In the genomic region with DNA sequence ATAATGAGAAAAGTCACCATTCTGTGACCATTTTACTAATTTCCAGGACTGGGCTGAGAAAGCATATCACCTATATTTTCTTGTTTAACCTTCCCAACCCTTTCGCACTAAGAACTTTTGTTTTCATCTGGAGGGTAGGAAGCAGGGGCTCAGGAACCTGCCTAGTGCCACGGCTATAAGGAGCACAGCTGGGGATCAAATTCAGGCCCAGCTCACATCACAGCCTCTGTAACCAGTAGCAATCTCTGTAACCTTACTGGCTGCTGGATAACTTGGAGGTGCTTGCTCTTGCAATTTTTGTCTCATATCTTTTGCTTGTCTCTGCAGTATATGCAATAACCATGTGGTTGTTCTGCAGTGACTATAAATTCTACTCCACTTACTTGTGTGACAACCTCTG, we compare ENCODE assay signal across 2 cellular contexts.
TF ChIP-seq lines count a peak whose summit lies in the region.

No MANE protein-coding gene starts in this region.

TF ChIP-seq in GM23338, 12 proteins besides CTCF, POLR2A, EP300 and RAD21 (continued from another document):
- TF ChIP-seq, protein P1, sequence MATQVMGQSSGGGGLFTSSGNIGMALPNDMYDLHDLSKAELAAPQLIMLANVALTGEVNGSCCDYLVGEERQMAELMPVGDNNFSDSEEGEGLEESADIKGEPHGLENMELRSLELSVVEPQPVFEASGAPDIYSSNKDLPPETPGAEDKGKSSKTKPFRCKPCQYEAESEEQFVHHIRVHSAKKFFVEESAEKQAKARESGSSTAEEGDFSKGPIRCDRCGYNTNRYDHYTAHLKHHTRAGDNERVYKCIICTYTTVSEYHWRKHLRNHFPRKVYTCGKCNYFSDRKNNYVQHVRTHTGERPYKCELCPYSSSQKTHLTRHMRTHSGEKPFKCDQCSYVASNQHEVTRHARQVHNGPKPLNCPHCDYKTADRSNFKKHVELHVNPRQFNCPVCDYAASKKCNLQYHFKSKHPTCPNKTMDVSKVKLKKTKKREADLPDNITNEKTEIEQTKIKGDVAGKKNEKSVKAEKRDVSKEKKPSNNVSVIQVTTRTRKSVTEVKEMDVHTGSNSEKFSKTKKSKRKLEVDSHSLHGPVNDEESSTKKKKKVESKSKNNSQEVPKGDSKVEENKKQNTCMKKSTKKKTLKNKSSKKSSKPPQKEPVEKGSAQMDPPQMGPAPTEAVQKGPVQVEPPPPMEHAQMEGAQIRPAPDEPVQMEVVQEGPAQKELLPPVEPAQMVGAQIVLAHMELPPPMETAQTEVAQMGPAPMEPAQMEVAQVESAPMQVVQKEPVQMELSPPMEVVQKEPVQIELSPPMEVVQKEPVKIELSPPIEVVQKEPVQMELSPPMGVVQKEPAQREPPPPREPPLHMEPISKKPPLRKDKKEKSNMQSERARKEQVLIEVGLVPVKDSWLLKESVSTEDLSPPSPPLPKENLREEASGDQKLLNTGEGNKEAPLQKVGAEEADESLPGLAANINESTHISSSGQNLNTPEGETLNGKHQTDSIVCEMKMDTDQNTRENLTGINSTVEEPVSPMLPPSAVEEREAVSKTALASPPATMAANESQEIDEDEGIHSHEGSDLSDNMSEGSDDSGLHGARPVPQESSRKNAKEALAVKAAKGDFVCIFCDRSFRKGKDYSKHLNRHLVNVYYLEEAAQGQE (IDR thresholded peaks at IDR 0.05; ENCODE audit: unreplicated experiment): no peak
- TF ChIP-seq POLR2AphosphoS5 (IDR thresholded peaks at IDR 0.05; ENCODE audit: low read depth): no peak
- TF ChIP-seq, protein P2, sequence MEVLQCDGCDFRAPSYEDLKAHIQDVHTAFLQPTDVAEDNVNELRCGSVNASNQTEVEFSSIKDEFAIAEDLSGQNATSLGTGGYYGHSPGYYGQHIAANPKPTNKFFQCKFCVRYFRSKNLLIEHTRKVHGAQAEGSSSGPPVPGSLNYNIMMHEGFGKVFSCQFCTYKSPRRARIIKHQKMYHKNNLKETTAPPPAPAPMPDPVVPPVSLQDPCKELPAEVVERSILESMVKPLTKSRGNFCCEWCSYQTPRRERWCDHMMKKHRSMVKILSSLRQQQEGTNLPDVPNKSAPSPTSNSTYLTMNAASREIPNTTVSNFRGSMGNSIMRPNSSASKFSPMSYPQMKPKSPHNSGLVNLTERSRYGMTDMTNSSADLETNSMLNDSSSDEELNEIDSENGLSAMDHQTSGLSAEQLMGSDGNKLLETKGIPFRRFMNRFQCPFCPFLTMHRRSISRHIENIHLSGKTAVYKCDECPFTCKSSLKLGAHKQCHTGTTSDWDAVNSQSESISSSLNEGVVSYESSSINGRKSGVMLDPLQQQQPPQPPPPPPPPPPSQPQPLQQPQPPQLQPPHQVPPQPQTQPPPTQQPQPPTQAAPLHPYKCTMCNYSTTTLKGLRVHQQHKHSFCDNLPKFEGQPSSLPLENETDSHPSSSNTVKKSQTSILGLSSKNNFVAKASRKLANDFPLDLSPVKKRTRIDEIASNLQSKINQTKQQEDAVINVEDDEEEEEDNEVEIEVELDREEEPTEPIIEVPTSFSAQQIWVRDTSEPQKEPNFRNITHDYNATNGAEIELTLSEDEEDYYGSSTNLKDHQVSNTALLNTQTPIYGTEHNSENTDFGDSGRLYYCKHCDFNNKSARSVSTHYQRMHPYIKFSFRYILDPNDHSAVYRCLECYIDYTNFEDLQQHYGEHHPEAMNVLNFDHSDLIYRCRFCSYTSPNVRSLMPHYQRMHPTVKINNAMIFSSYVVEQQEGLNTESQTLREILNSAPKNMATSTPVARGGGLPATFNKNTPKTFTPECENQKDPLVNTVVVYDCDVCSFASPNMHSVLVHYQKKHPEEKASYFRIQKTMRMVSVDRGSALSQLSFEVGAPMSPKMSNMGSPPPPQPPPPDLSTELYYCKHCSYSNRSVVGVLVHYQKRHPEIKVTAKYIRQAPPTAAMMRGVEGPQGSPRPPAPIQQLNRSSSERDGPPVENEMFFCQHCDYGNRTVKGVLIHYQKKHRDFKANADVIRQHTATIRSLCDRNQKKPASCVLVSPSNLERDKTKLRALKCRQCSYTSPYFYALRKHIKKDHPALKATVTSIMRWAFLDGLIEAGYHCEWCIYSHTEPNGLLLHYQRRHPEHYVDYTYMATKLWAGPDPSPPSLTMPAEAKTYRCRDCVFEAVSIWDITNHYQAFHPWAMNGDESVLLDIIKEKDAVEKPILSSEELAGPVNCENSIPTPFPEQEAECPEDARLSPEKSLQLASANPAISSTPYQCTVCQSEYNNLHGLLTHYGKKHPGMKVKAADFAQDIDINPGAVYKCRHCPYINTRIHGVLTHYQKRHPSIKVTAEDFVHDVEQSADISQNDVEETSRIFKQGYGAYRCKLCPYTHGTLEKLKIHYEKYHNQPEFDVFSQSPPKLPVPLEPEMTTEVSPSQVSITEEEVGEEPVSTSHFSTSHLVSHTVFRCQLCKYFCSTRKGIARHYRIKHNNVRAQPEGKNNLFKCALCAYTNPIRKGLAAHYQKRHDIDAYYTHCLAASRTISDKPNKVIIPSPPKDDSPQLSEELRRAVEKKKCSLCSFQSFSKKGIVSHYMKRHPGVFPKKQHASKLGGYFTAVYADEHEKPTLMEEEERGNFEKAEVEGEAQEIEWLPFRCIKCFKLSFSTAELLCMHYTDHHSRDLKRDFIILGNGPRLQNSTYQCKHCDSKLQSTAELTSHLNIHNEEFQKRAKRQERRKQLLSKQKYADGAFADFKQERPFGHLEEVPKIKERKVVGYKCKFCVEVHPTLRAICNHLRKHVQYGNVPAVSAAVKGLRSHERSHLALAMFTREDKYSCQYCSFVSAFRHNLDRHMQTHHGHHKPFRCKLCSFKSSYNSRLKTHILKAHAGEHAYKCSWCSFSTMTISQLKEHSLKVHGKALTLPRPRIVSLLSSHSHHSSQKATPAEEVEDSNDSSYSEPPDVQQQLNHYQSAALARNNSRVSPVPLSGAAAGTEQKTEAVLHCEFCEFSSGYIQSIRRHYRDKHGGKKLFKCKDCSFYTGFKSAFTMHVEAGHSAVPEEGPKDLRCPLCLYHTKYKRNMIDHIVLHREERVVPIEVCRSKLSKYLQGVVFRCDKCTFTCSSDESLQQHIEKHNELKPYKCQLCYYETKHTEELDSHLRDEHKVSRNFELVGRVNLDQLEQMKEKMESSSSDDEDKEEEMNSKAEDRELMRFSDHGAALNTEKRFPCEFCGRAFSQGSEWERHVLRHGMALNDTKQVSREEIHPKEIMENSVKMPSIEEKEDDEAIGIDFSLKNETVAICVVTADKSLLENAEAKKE (CRISPR knock-in tag; IDR thresholded peaks at IDR 0.05): no peak
- no peak for TF ChIP-seq ZNF114 (CRISPR knock-in tag; IDR thresholded peaks at IDR 0.05)
- no peak for TF ChIP-seq NANOG (IDR thresholded peaks at IDR 0.05; ENCODE audit: borderline replicate concordance)
- TF ChIP-seq, protein P3, sequence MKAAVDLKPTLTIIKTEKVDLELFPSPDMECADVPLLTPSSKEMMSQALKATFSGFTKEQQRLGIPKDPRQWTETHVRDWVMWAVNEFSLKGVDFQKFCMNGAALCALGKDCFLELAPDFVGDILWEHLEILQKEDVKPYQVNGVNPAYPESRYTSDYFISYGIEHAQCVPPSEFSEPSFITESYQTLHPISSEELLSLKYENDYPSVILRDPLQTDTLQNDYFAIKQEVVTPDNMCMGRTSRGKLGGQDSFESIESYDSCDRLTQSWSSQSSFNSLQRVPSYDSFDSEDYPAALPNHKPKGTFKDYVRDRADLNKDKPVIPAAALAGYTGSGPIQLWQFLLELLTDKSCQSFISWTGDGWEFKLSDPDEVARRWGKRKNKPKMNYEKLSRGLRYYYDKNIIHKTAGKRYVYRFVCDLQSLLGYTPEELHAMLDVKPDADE (IDR thresholded peaks at IDR 0.05): no peak
- no peak for TF ChIP-seq EZH2 (IDR thresholded peaks at IDR 0.05; ENCODE audit: low read depth, unreplicated experiment)
- no peak for TF ChIP-seq CREB1 (CRISPR knock-in tag; IDR thresholded peaks at IDR 0.05; ENCODE audit: low read depth)
- no peak for TF ChIP-seq ZNF331 (CRISPR knock-in tag; IDR thresholded peaks at IDR 0.05; ENCODE audit: low read depth)
- TF ChIP-seq EZH2phosphoT487 (IDR thresholded peaks at IDR 0.05; ENCODE audit: unreplicated experiment): no peak

TF ChIP-seq in SK-N-SH treated with all-trans-retinoic acid at 6 μM for 48 hours, 23 proteins besides CTCF, POLR2A, EP300 and RAD21 (continued from another document):
- no peak for TF ChIP-seq RARB (CRISPR knock-in tag; IDR thresholded peaks at IDR 0.05)
- TF ChIP-seq ZFP30 (CRISPR knock-in tag; IDR thresholded peaks at IDR 0.05): no peak
- TF ChIP-seq, protein P4, sequence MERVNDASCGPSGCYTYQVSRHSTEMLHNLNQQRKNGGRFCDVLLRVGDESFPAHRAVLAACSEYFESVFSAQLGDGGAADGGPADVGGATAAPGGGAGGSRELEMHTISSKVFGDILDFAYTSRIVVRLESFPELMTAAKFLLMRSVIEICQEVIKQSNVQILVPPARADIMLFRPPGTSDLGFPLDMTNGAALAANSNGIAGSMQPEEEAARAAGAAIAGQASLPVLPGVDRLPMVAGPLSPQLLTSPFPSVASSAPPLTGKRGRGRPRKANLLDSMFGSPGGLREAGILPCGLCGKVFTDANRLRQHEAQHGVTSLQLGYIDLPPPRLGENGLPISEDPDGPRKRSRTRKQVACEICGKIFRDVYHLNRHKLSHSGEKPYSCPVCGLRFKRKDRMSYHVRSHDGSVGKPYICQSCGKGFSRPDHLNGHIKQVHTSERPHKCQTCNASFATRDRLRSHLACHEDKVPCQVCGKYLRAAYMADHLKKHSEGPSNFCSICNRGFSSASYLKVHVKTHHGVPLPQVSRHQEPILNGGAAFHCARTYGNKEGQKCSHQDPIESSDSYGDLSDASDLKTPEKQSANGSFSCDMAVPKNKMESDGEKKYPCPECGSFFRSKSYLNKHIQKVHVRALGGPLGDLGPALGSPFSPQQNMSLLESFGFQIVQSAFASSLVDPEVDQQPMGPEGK (CRISPR knock-in tag; IDR thresholded peaks at IDR 0.05; ENCODE audit: borderline replicate concordance): no peak
